In the genomic region with DNA sequence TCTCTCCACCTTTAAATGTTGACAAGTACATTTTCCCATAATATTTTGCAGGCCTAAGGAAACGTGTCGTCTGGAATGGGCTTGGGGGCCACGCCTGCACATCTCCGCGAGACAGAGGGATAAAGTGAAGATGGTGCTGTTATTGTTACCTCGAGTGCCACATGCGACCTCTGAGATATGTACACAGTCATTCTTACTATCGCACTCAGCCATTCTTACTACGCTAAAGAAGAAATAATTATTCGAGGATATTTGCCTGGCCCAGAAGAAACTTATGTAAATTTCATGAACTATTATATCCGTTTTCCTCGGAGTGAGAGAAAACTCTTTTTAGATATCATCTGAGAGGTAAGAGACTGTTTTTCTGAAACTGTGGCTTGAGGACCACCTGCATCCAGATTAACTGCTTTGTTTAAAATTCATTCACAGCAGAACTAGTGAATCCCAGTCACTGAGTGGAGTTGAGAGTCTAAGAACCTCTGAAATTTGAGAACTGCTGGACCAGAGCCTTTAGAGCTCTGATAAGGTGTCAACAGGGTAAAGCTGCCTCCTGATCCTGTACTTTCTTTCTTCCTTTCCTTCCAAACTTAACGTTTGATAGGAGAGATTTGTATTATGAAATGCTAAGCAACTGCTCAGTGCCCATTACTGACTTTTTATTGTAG, we compare ENCODE assay signal across 8 cellular contexts. TPM values are rescaled to one million over a fixed set of nuclear protein-coding genes. Genes with fewer than 3 reads are reported as not detected.
DNase-seq lines count a peak whose midpoint lies in the region; ATAC-seq and TF ChIP-seq lines count a peak whose summit lies in the region.

No MANE protein-coding gene starts in this region.

- H3K4me1 ChIP-seq in OCI-LY1 (ENCODE audit: insufficient read depth, low read length, severe bottlenecking): peaks cover 28% of the 10 kb centered on the region
- H3K4me1 ChIP-seq in esophagus muscularis mucosa: peaks cover 8 to 14% (median 11%) of the 10 kb centered on the region in 4 donors
- H3K4me1 ChIP-seq in subcutaneous abdominal adipose tissue (ENCODE audit: control insufficient read depth in 5 of 5, insufficient read depth in 5 of 5, low read length in 5 of 5): peaks cover 5 to 13% (median 12%) of the 10 kb centered on the region in 5 donors

- H3K4me3 Mint-ChIP-seq in activated naive CD4-positive, alpha-beta T cell treated with anti-CD3 and anti-CD28 coated beads for 36 hours: peak overlapping the region; percentile 98

- H3K9me2 ChIP-seq in OCI-LY1 (ENCODE audit: low read depth, low read length): no peaks in the 10 kb centered on the region

- peaks cover 1% of the 10 kb centered on the region for H3K27me3 Mint-ChIP-seq in activated naive CD4-positive, alpha-beta T cell treated with anti-CD3 and anti-CD28 coated beads for 36 hours (ENCODE audit: low read depth)

- TF ChIP-seq CTCF in OCI-LY1 (IDR thresholded peaks at IDR 0.05; ENCODE audit: low read length) (no peak), esophagus muscularis mucosa (IDR thresholded peaks at IDR 0.05) (no peak)

- CTCF ChIA-PET in activated naive CD4-positive, alpha-beta T cell treated with anti-CD3 and anti-CD28 coated beads for 36 hours (lab: Charles Lee): interaction anchor here (1.0 kb wide), 1 partner anchor 237 kb away, joined by 3 read pairs; no protein-coding TSS in a partner anchor

- no peak for DNase-seq in activated naive CD4-positive, alpha-beta T cell treated with anti-CD3 and anti-CD28 coated beads for 36 hours
- DNase-seq in activated naive CD4-positive, alpha-beta T cell treated with Interleukin-2 at 50 U/mL for 16 hours: no peak
- DNase-seq in esophagus muscularis mucosa (ENCODE audit: extremely low spot score) (no peak), AML-193 (lab: John Stamatoyannopoulos, UW) (no peak), left lobe of liver (ENCODE audit: low spot score) (no peak), hypothalamus (lab: John Stamatoyannopoulos, UW) (no peak)

- no peaks in the 10 kb centered on the region for H4K20me1 ChIP-seq in OCI-LY1 (ENCODE audit: insufficient read depth, low read length)

- H3K9ac ChIP-seq in OCI-LY1 (ENCODE audit: low read length) (peak overlapping the region; percentile 97), subcutaneous abdominal adipose tissue (ENCODE audit: low read length in 5 of 5) (peak overlapping the region in 1 of 5 donors; percentile 87)

- peak overlapping the region; percentile 99 for H3K27ac Mint-ChIP-seq in activated naive CD4-positive, alpha-beta T cell treated with anti-CD3 and anti-CD28 coated beads for 36 hours

- H3K9me3 ChIP-seq in OCI-LY1 (ENCODE audit: low read length) (no peaks in the 10 kb centered on the region), esophagus muscularis mucosa (no peaks in the 10 kb centered on the region), subcutaneous abdominal adipose tissue (ENCODE audit: control insufficient read depth in 5 of 5, low read length in 5 of 5) (no peaks in the 10 kb centered on the region)

- peaks cover 22% of the 10 kb centered on the region for H3K4me1 Mint-ChIP-seq in activated naive CD4-positive, alpha-beta T cell treated with anti-CD3 and anti-CD28 coated beads for 36 hours (ENCODE audit: low read depth)

- TF ChIP-seq POLR2A in esophagus muscularis mucosa (IDR thresholded peaks at IDR 0.05; ENCODE audit: low read depth): no peak

- H3K36me3 ChIP-seq in OCI-LY1 (ENCODE audit: insufficient read depth, low read length) (peaks cover 41% of the 10 kb centered on the region), esophagus muscularis mucosa (no peaks in the 10 kb centered on the region), subcutaneous abdominal adipose tissue (ENCODE audit: control insufficient read depth in 5 of 5, insufficient read depth in 5 of 5, low read length in 5 of 5) (no peaks in the 10 kb centered on the region)

- TF ChIP-seq EP300 in esophagus muscularis mucosa (IDR thresholded peaks at IDR 0.05): no peak

- H3K4me3 ChIP-seq in OCI-LY1 (ENCODE audit: low read depth, low read length, poor library complexity, severe bottlenecking): peak overlapping the region; percentile 99
- H3K4me3 ChIP-seq in esophagus muscularis mucosa: peak overlapping the region; percentile 72 to 97 (median 78)
- peak overlapping the region in 3 of 5 donors; percentile 56 to 95 (median 80) for H3K4me3 ChIP-seq in subcutaneous abdominal adipose tissue (ENCODE audit: low read depth in 1 of 5, low read length in 5 of 5)

- ATAC-seq in left lobe of liver: no peak

- H3K36me3 Mint-ChIP-seq in activated naive CD4-positive, alpha-beta T cell treated with anti-CD3 and anti-CD28 coated beads for 36 hours (ENCODE audit: low read depth): peaks cover 40% of the 10 kb centered on the region

- WGBS in esophagus muscularis mucosa: 6% methylated on average over 13 of the region's 13 CpGs

- no peaks in the 10 kb centered on the region for H3F3A ChIP-seq in OCI-LY1 (ENCODE audit: insufficient read depth, low read length)

- H3K4me2 ChIP-seq in OCI-LY1 (ENCODE audit: low read length): peak overlapping the region; percentile 97

- H3K27ac ChIP-seq in OCI-LY1 (ENCODE audit: low read depth, low read length, poor library complexity, severe bottlenecking) (peak overlapping the region; percentile 98), esophagus muscularis mucosa (replicated peaks in 1 of 4) (no peak overlapping the region), subcutaneous abdominal adipose tissue (ENCODE audit: low read depth, low read length) (no peak overlapping the region)

- H2AFZ ChIP-seq in OCI-LY1 (ENCODE audit: low read length): peak overlapping the region; percentile 23; the same call in 1 of the 2 replicates

- H3K27me3 ChIP-seq in OCI-LY1 (ENCODE audit: insufficient read depth, low read length): no peaks in the 10 kb centered on the region
- H3K27me3 ChIP-seq in esophagus muscularis mucosa: no peaks in the 10 kb centered on the region
- H3K27me3 ChIP-seq in subcutaneous abdominal adipose tissue (ENCODE audit: control insufficient read depth in 5 of 5, insufficient read depth in 4 of 5, low read length in 5 of 5): peaks cover 0 to 7% (median 0%) of the 10 kb centered on the region in 5 donors

- peaks cover 11% of the 10 kb centered on the region; the same call in 1 of the 2 replicates for H3K79me2 ChIP-seq in OCI-LY1 (ENCODE audit: insufficient read depth, low read length)

- intact Hi-C loops in activated naive CD4-positive, alpha-beta T cell treated with anti-CD3 and anti-CD28 coated beads for 36 hours (cut with micrococcal nuclease): loop anchor here (5.0 kb wide), 2 partner anchors 168 to 1408 kb away; a partner anchor contains a TSS
- intact Hi-C loops in esophagus muscularis mucosa (cut with DNase I): loop anchor here (10.0 kb wide), 3 partner anchors 204 to 314 kb away; a partner anchor contains a TSS

- H3K9me3 Mint-ChIP-seq in activated naive CD4-positive, alpha-beta T cell treated with anti-CD3 and anti-CD28 coated beads for 36 hours: no peaks in the 10 kb centered on the region

RNA-seq across cellular contexts. Expression of a gene that starts 0.8 kb away (rescaled TPM):
- total RNA-seq in activated naive CD4-positive, alpha-beta T cell treated with anti-CD3 and anti-CD28 coated beads for 36 hours: 10 to 100 TPM; 55.3 to 59.6 TPM
- total RNA-seq in esophagus muscularis mucosa (1 to 10 TPM in 2 of 4 donors, under 1 TPM in 1, not detected in 1; 0.46 to 1.5 (median 1.4) TPM), left lobe of liver (0.33 TPM)

Comparison
In these comparisons a context has a peak if more than half of its experiments do, and no peak if none do; other contexts are left out.
1. RNA of a gene that starts 0.8 kb away (total RNA-seq): 55.3 to 59.6 TPM in activated naive CD4-positive, alpha-beta T cell treated with anti-CD3 and anti-CD28 coated beads for 36 hours; 0.46 to 1.5 TPM in esophagus muscularis mucosa and 0.33 TPM in left lobe of liver (single experiment); every median in the first group is over 10 times any median in the second.
2. Peak in every context shown above with its lines, with median percentiles within 50 percentile points of each other: H3K4me3 ChIP-seq.